Comparison of ENCODE assay signal across 8 cellular contexts in genomic region chrX:80808854-80809493, GRCh38. TPM values are rescaled to one million over a fixed set of nuclear protein-coding genes. Genes with fewer than 3 reads are reported as not detected.
DNase-seq lines count a peak whose midpoint lies in the region; ATAC-seq and TF ChIP-seq lines count a peak whose summit lies in the region.

No MANE protein-coding gene starts in this region.

- 0 out of 2 replicates have a peak, but pooled peaks cover 4% of the 10 kb centered on the region for H3K36me3 ChIP-seq in HUES48 (ENCODE audit: control insufficient read depth, insufficient read depth, low read length)

- peak overlapping the region; percentile 85 for H3K4me3 Mint-ChIP-seq in MCF 10A (ENCODE audit: unreplicated experiment)

- no peaks in the 10 kb centered on the region for H3K9me3 Mint-ChIP-seq in MCF 10A (ENCODE audit: unreplicated experiment)

- H3K27me3 Mint-ChIP-seq in MCF 10A (ENCODE audit: insufficient read depth, unreplicated experiment): no peaks in the 10 kb centered on the region

- H3K4me1 ChIP-seq in HUES48 (ENCODE audit: control insufficient read depth, insufficient read depth, low read length): peaks cover 3% of the 10 kb centered on the region

- no peaks in the 10 kb centered on the region for H3K4me1 Mint-ChIP-seq in MCF 10A (ENCODE audit: insufficient read depth, unreplicated experiment)

- H3K9me3 ChIP-seq in HUES48 (ENCODE audit: control insufficient read depth, insufficient read depth, low read length): peaks cover 24% of the 10 kb centered on the region

- BruUV-seq in MCF 10A (replicated peaks; lab: Mats Ljungman, UMichigan): no TSS peak

- H3K27ac Mint-ChIP-seq in MCF 10A (ENCODE audit: low read depth, unreplicated experiment): peak overlapping the region; percentile 79

- TF ChIP-seq CTCF in MCF 10A (IDR thresholded peaks at IDR 0.05; ENCODE audit: unreplicated experiment): no peak

- CTCF ChIA-PET in MCF 10A (lab: Yijun Ruan, JAX): interaction anchor here (0.7 to 1.6 kb wide), 2 partner anchors 10 to 1478 kb away, joined by 3 to 6 read pairs; no protein-coding TSS in a partner anchor

- H3K27ac ChIP-seq in HUES48 (ENCODE audit: low read depth, low read length): no peak overlapping the region

- DNase-seq in Ammon's horn (ENCODE audit: low spot score) (peak; percentile 28), T follicular helper cell (ENCODE audit: low read depth) (peak; percentile 18), MCF 10A (ENCODE audit: unreplicated experiment) (peak; percentile 34), kidney tubule cell (ENCODE audit: low spot score) (peak; percentile 25)
- peak; percentile 13 for DNase-seq in stimulated activated CD4-positive, alpha-beta T cell treated with anti-CD3 and anti-CD28 coated beads, Interleukin-4, amount 100 ng/mL, for 1 hour

- no peak overlapping the region for H3K9ac ChIP-seq in HUES48 (ENCODE audit: low read depth, low read length)

- POLR2A ChIA-PET in MCF 10A (lab: Yijun Ruan, JAX): interaction anchor here (0.9 to 2.6 kb wide), 9 partner anchors 17 to 452 kb away, joined by 3 to 10 read pairs (median 4); partner anchors contain the start of genes HMGN5 and SH3BGRL

- ATAC-seq in GM21717 (IDR thresholded peaks at IDR 0.05; ENCODE audit: unreplicated experiment): no peak
- no peak for ATAC-seq in GM19351 (IDR thresholded peaks at IDR 0.05; ENCODE audit: unreplicated experiment)

- peaks cover 6% of the 10 kb centered on the region for H3K36me3 Mint-ChIP-seq in MCF 10A (ENCODE audit: insufficient read depth, unreplicated experiment)

- intact Hi-C loops in MCF 10A (cut with micrococcal nuclease): loop anchor here (2.0 kb wide), 1 partner anchor 312 kb away; no protein-coding TSS in a partner anchor

- H3K27me3 ChIP-seq in HUES48 (ENCODE audit: control insufficient read depth, insufficient read depth, low read length): no peaks in the 10 kb centered on the region

- peak overlapping the region; percentile 75 for H3K4me3 ChIP-seq in HUES48 (ENCODE audit: low read depth, low read length)

RNA-seq across cellular contexts. Expression of gene BRWD3, which starts 0.7 kb away (rescaled TPM):
- 13.5 and 14.6 TPM in 2 replicates for total RNA-seq in MCF 10A (2022)
